39 cellular contexts compared by ENCODE assay signal in the genomic region with DNA sequence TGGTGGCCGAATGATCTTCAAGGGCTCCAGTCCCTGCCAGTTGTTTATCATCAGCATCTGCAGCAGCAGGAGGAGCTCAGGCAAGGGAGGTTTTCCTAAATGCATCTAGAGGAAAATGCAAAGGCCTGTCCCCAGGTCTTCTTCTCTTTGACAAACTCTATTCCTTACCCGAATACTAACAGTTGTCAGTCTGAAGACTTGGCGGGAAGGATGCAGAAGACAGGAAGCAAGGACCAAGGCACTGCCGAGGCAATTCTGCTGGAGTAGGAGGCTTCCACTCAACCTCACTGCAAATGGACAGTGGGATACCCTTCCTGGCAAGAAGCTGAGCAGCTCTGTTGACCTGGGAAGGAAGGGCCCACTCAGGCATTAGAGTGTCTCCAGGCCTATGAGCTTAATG.
"Had no signal": no experiment of that assay in that cellular context is flagged by ENCODE, and none has a peak within 500 bp of the region (broad histone marks: within the 10 kb centered on the region; RNA-seq: fewer than 3 reads in every experiment).

No MANE protein-coding gene starts in this region.

- H3K27ac ChIP-seq: adrenal gland, ascending aorta, body of pancreas, brain microvascular endothelial cell, breast epithelium, cardiac muscle cell had no signal

- DNase-seq: activated effector memory CD4-positive, alpha-beta T cell treated with anti-CD3 and anti-CD28 coated beads, Interleukin-2, amount 50 U/mL, for 16 hours; activated effector memory CD4-positive, alpha-beta T cell treated with Interleukin-2 at 50 U/mL for 16 hours; activated gamma-delta T cell; activated gamma-delta T cell treated with Interleukin-2 at 50 U/mL for 16 hours; activated naive CD4-positive, alpha-beta T cell; activated naive CD4-positive, alpha-beta T cell treated with anti-CD3 and anti-CD28 coated beads for 36 hours; activated naive CD4-positive, alpha-beta T cell treated with anti-CD3 and anti-CD28 coated beads, Interleukin-2, amount 10 ng/mL, durations not matched to agents 7 days and 5 days; activated naive CD4-positive, alpha-beta T cell treated with anti-CD3 and anti-CD28 coated beads, Interleukin-2, amount 50 U/mL, for 16 hours; activated naive CD4-positive, alpha-beta T cell treated with Interleukin-2 at 50 U/mL for 16 hours; activated naive CD8-positive, alpha-beta T cell treated with anti-CD3 and anti-CD28 coated beads for 36 hours; activated naive CD8-positive, alpha-beta T cell treated with anti-CD3 and anti-CD28 coated beads, Interleukin-2, amount 10 ng/mL, durations not matched to agents 7 days and 5 days; activated naive CD8-positive, alpha-beta T cell treated with anti-CD3 and anti-CD28 coated beads, Interleukin-2, amount 50 U/mL, for 24 hours; activated T-cell treated with anti-CD3 and anti-CD28 coated beads for 4 hours; activated T-cell treated with anti-CD3 and anti-CD28 coated beads, Interleukin-2, amount 50 U/mL, for 1 hour; activated T-cell treated with anti-CD3 and anti-CD28 coated beads, Interleukin-2, amount 50 U/mL, for 24 hours; activated T-cell treated with anti-CD3 and anti-CD28 coated beads, Interleukin-2, amount 50 U/mL, for 4 hours; activated T-cell treated with anti-CD3 and anti-CD28 coated beads, Interleukin-2, amount 50 U/mL, for 48 hours; activated T-cell treated with anti-CD3 and anti-CD28 coated beads, Interleukin-2, amount 50 U/mL, for 72 hours; adrenal gland; amniotic stem cell; amygdala; anterior cingulate cortex; aorta; body of pancreas; brain microvascular endothelial cell; caudate nucleus; central memory CD4-positive, alpha-beta T cell; cerebellar nuclear complex had no signal

- H3K36me3 ChIP-seq: adrenal gland, ascending aorta, brain microvascular endothelial cell, breast epithelium, cardiac muscle cell had no signal

- H3K27ac Mint-ChIP-seq: activated naive CD4-positive, alpha-beta T cell treated with anti-CD3 and anti-CD28 coated beads for 36 hours; activated naive CD4-positive, alpha-beta T cell treated with anti-CD3 and anti-CD28 coated beads, Interleukin-2, amount 10 ng/mL, durations not matched to agents 7 days and 5 days; activated naive CD4-positive, alpha-beta T cell treated with anti-CD3 and anti-CD28 coated beads, Interleukin-2, amount 50 U/mL, for 24 hours; activated naive CD4-positive, alpha-beta T cell treated with anti-CD3 and anti-CD28 coated beads, Interleukin-2, amount 50 U/mL, for 72 hours; activated naive CD8-positive, alpha-beta T cell; activated naive CD8-positive, alpha-beta T cell treated with anti-CD3 and anti-CD28 coated beads for 36 hours; activated naive CD8-positive, alpha-beta T cell treated with anti-CD3 and anti-CD28 coated beads, Interleukin-2, amount 10 ng/mL, durations not matched to agents 7 days and 5 days; activated naive CD8-positive, alpha-beta T cell treated with anti-CD3 and anti-CD28 coated beads, Interleukin-2, amount 50 U/mL, for 24 hours; activated T-cell treated with anti-CD3 and anti-CD28 coated beads, Interleukin-2, amount 50 U/mL, for 24 hours; activated T-cell treated with anti-CD3 and anti-CD28 coated beads, Interleukin-2, amount 50 U/mL, for 72 hours; activated T-helper 1 cell treated with anti-CD3 and anti-CD28 coated beads, Interleukin-12 subunit alpha, Interleukin-12 subunit beta, Interleukin-2, Interleukin-4 antibody, amounts not matched to agents 30 ng/mL and 10 ng/mL and 1 ng/mL, durations not matched to agents 14 hours and 24 hours and 36 hours; activated T-helper 17 cell treated with anti-CD3 and anti-CD28 coated beads, Interleukin-2, amount 50 U/mL, for 72 hours; activated T-helper 2 cell treated with anti-CD3 and anti-CD28 coated beads, Interferon-gamma antibody, Interleukin-2, Interleukin-4, amounts not matched to agents 10 μg/mL and 5 μg/mL and 100 μg/mL, durations not matched to agents 14 hours and 24 hours and 36 hours had no signal

- H3K4me3 ChIP-seq: adrenal gland, ascending aorta, body of pancreas, breast epithelium, cardiac muscle cell had no signal

- H3K4me1 Mint-ChIP-seq: activated naive CD4-positive, alpha-beta T cell treated with anti-CD3 and anti-CD28 coated beads, Interleukin-2, amount 10 ng/mL, durations not matched to agents 7 days and 5 days; activated naive CD4-positive, alpha-beta T cell treated with anti-CD3 and anti-CD28 coated beads, Interleukin-2, amount 50 U/mL, for 24 hours; activated naive CD8-positive, alpha-beta T cell treated with anti-CD3 and anti-CD28 coated beads for 36 hours; activated naive CD8-positive, alpha-beta T cell treated with anti-CD3 and anti-CD28 coated beads, Interleukin-2, amount 10 ng/mL, durations not matched to agents 7 days and 5 days; activated naive CD8-positive, alpha-beta T cell treated with anti-CD3 and anti-CD28 coated beads, Interleukin-2, amount 50 U/mL, for 24 hours; activated T-helper 17 cell treated with anti-CD3 and anti-CD28 coated beads, Interleukin-2, amount 50 U/mL, for 72 hours; central memory CD8-positive, alpha-beta T cell had no signal

- H3K27me3 ChIP-seq: adrenal gland, ascending aorta, body of pancreas, brain microvascular endothelial cell, breast epithelium, cardiac muscle cell had no signal

- H3K9me3 Mint-ChIP-seq: activated naive CD4-positive, alpha-beta T cell treated with anti-CD3 and anti-CD28 coated beads for 36 hours; activated naive CD4-positive, alpha-beta T cell treated with anti-CD3 and anti-CD28 coated beads, Interleukin-2, amount 10 ng/mL, durations not matched to agents 7 days and 5 days; activated naive CD4-positive, alpha-beta T cell treated with anti-CD3 and anti-CD28 coated beads, Interleukin-2, amount 50 U/mL, for 24 hours; activated naive CD4-positive, alpha-beta T cell treated with anti-CD3 and anti-CD28 coated beads, Interleukin-2, amount 50 U/mL, for 72 hours; activated naive CD8-positive, alpha-beta T cell treated with anti-CD3 and anti-CD28 coated beads for 36 hours; activated naive CD8-positive, alpha-beta T cell treated with anti-CD3 and anti-CD28 coated beads, Interleukin-2, amount 10 ng/mL, durations not matched to agents 7 days and 5 days; activated naive CD8-positive, alpha-beta T cell treated with anti-CD3 and anti-CD28 coated beads, Interleukin-2, amount 50 U/mL, for 24 hours; activated T-cell treated with anti-CD3 and anti-CD28 coated beads, Interleukin-2, amount 50 U/mL, for 24 hours; activated T-cell treated with anti-CD3 and anti-CD28 coated beads, Interleukin-2, amount 50 U/mL, for 4 hours; activated T-cell treated with anti-CD3 and anti-CD28 coated beads, Interleukin-2, amount 50 U/mL, for 72 hours; activated T-helper 1 cell treated with anti-CD3 and anti-CD28 coated beads, Interleukin-12 subunit alpha, Interleukin-12 subunit beta, Interleukin-2, Interleukin-4 antibody, amounts not matched to agents 30 ng/mL and 10 ng/mL and 1 ng/mL, durations not matched to agents 14 hours and 24 hours and 36 hours; activated T-helper 17 cell treated with anti-CD3 and anti-CD28 coated beads, Interleukin-2, amount 50 U/mL, for 72 hours; activated T-helper 2 cell treated with anti-CD3 and anti-CD28 coated beads, Interferon-gamma antibody, Interleukin-2, Interleukin-4, amounts not matched to agents 10 μg/mL and 5 μg/mL and 100 μg/mL, durations not matched to agents 14 hours and 24 hours and 36 hours; brain; central memory CD8-positive, alpha-beta T cell had no signal

- H3K9me3 ChIP-seq: adrenal gland, ascending aorta, body of pancreas, breast epithelium had no signal

- H3K4me3 Mint-ChIP-seq: activated naive CD4-positive, alpha-beta T cell treated with anti-CD3 and anti-CD28 coated beads for 36 hours; activated naive CD4-positive, alpha-beta T cell treated with anti-CD3 and anti-CD28 coated beads, Interleukin-2, amount 10 ng/mL, durations not matched to agents 7 days and 5 days; activated naive CD4-positive, alpha-beta T cell treated with anti-CD3 and anti-CD28 coated beads, Interleukin-2, amount 50 U/mL, for 24 hours; activated naive CD8-positive, alpha-beta T cell; activated naive CD8-positive, alpha-beta T cell treated with anti-CD3 and anti-CD28 coated beads for 36 hours; activated naive CD8-positive, alpha-beta T cell treated with anti-CD3 and anti-CD28 coated beads, Interleukin-2, amount 10 ng/mL, durations not matched to agents 7 days and 5 days; activated naive CD8-positive, alpha-beta T cell treated with anti-CD3 and anti-CD28 coated beads, Interleukin-2, amount 50 U/mL, for 24 hours; activated T-cell treated with anti-CD3 and anti-CD28 coated beads, Interleukin-2, amount 50 U/mL, for 24 hours; activated T-cell treated with anti-CD3 and anti-CD28 coated beads, Interleukin-2, amount 50 U/mL, for 4 hours; activated T-cell treated with anti-CD3 and anti-CD28 coated beads, Interleukin-2, amount 50 U/mL, for 72 hours; activated T-helper 1 cell treated with anti-CD3 and anti-CD28 coated beads, Interleukin-12 subunit alpha, Interleukin-12 subunit beta, Interleukin-2, Interleukin-4 antibody, amounts not matched to agents 30 ng/mL and 10 ng/mL and 1 ng/mL, durations not matched to agents 14 hours and 24 hours and 36 hours; activated T-helper 17 cell treated with anti-CD3 and anti-CD28 coated beads, Interleukin-2, amount 50 U/mL, for 72 hours; brain; central memory CD8-positive, alpha-beta T cell had no signal

- H3K36me3 Mint-ChIP-seq: activated naive CD4-positive, alpha-beta T cell treated with anti-CD3 and anti-CD28 coated beads, Interleukin-2, amount 10 ng/mL, durations not matched to agents 7 days and 5 days; activated naive CD4-positive, alpha-beta T cell treated with anti-CD3 and anti-CD28 coated beads, Interleukin-2, amount 50 U/mL, for 24 hours; activated naive CD4-positive, alpha-beta T cell treated with anti-CD3 and anti-CD28 coated beads, Interleukin-2, amount 50 U/mL, for 72 hours; activated naive CD8-positive, alpha-beta T cell; activated naive CD8-positive, alpha-beta T cell treated with anti-CD3 and anti-CD28 coated beads for 36 hours; activated naive CD8-positive, alpha-beta T cell treated with anti-CD3 and anti-CD28 coated beads, Interleukin-2, amount 10 ng/mL, durations not matched to agents 7 days and 5 days; brain had no signal

- H3K4me1 ChIP-seq: adrenal gland, ascending aorta, body of pancreas, breast epithelium had no signal

- H3K27me3 Mint-ChIP-seq: activated naive CD8-positive, alpha-beta T cell treated with anti-CD3 and anti-CD28 coated beads for 36 hours; activated naive CD8-positive, alpha-beta T cell treated with anti-CD3 and anti-CD28 coated beads, Interleukin-2, amount 50 U/mL, for 24 hours; activated T-cell treated with anti-CD3 and anti-CD28 coated beads, Interleukin-2, amount 50 U/mL, for 24 hours had no signal
